Comparison of ENCODE assay signal across 8 cellular contexts in the genomic region with DNA sequence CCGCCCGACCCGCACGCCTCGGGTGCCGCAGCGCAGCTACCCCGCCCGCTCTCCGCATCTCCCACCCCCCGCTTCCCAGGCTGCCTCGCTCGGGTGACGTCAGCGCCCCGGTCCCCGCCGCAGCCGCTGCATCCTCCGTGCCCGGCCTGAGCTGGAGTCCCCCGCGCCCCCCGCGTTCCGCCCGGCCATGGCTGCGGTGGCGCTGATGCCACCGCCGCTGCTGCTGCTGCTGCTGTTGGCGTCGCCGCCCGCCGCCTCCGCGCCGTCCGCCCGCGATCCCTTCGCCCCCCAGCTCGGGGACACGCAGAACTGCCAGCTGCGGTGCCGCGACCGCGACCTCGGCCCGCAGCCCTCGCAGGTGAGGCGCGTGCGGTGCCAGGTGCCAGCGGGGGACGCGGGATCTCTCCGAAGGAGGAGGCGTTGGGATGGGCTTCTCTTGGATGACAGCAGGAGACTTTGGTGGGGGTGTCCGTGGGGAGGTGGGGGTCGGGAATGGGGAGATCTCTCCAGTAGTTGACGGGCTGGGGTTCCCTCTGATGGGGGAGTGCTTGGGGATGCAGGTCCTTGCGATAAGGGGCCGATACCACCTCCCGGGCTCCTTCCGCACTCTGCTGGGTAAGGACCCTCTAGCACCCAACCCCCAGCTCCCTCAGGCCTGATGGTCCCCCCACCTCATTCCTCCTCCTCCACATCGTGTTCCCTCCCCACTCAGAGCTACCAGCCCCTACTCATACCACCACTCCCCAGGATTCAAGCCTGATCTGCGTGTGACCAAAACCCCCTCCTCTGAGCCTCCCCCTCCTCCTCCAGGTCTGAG. TPM values are rescaled to one million over a fixed set of nuclear protein-coding genes. Genes with fewer than 3 reads are reported as not detected.
DNase-seq lines count a peak whose midpoint lies in the region; ATAC-seq and TF ChIP-seq lines count a peak whose summit lies in the region.

A gene (plus strand): TSS at position 99 of the 817 bp plus-strand sequence. CDS start 89 bp downstream, at position 188.

- H3K18ac ChIP-seq in mesenchymal stem cell (ENCODE audit: low read depth in 1 of 2, low read length in 2 of 2) = peak within 1 kb of the TSS in 1 of 2 experiments; percentile 75

- intact Hi-C loops in MCF 10A (cut with micrococcal nuclease) = no loop called here

- H3K4me2 ChIP-seq in DOHH2 (ENCODE audit: low read length) = peak within 1 kb of the TSS; percentile 46
- peak within 1 kb of the TSS; percentile 94 for H3K4me2 ChIP-seq in mesenchymal stem cell (ENCODE audit: low read length, poor library complexity, severe bottlenecking)

- peaks cover 71% of the 10 kb centered on the region for H3K27me3 Mint-ChIP-seq in MCF 10A (ENCODE audit: insufficient read depth, unreplicated experiment)

- CTCF ChIA-PET in MCF 10A (lab: Yijun Ruan, JAX) = no interaction called here

- TF ChIP-seq CTCF in DOHH2 (IDR thresholded peaks at IDR 0.05; ENCODE audit: low read depth, low read length, poor library complexity, severe bottlenecking) (no peak), Peyer's patch (IDR thresholded peaks at IDR 0.05) (no peak), MCF 10A (IDR thresholded peaks at IDR 0.05; ENCODE audit: unreplicated experiment) (no peak)

- no peak within 1 kb of the TSS for H3K9ac ChIP-seq in mesenchymal stem cell (ENCODE audit: low read length)

- H3K27me3 ChIP-seq in DOHH2 (ENCODE audit: control insufficient read depth, low read length) = peaks cover 75% of the 10 kb centered on the region
- peaks cover 0 to 52% of the 10 kb centered on the region in 2 donors for H3K27me3 ChIP-seq in Peyer's patch
- H3K27me3 ChIP-seq in mesenchymal stem cell (ENCODE audit: control insufficient read depth in 1 of 2, insufficient read depth in 1 of 2, low read length in 2 of 2) = peaks cover 82 to 87% of the 10 kb centered on the region in 2 experiments
- H3K27me3 ChIP-seq in thymus (ENCODE audit: control insufficient read depth, insufficient read depth) = peaks cover 71% of the 10 kb centered on the region

- H2BK12ac ChIP-seq in mesenchymal stem cell (ENCODE audit: low read length in 2 of 2) = peak within 1 kb of the TSS in 1 of 2 experiments; percentile 29

- H3K4me1 Mint-ChIP-seq in MCF 10A (ENCODE audit: insufficient read depth, unreplicated experiment) = peaks cover 6% of the 10 kb centered on the region

- H3K9me3 Mint-ChIP-seq in MCF 10A (ENCODE audit: unreplicated experiment) = no peaks in the 10 kb centered on the region

- H4K8ac ChIP-seq in mesenchymal stem cell (ENCODE audit: low read length) = peak within 1 kb of the TSS; percentile 51

- peak within 1 kb of the TSS; percentile 79 to 94 for H3K23ac ChIP-seq in mesenchymal stem cell (ENCODE audit: low read length in 2 of 2)

- H2AK5ac ChIP-seq in mesenchymal stem cell (ENCODE audit: low read length, severe bottlenecking) = no peak within 1 kb of the TSS

- no peak within 1 kb of the TSS for H3K27ac ChIP-seq in DOHH2 (ENCODE audit: low read depth, low read length)
- H3K27ac ChIP-seq in Peyer's patch = no peak within 1 kb of the TSS
- no peak within 1 kb of the TSS for H3K27ac ChIP-seq in mesenchymal stem cell (ENCODE audit: low read length, poor library complexity, severe bottlenecking)
- H3K27ac ChIP-seq in thymus (ENCODE audit: low read depth) = no peak within 1 kb of the TSS

- no peak within 1 kb of the TSS for H2BK15ac ChIP-seq in mesenchymal stem cell (ENCODE audit: low read depth, poor library complexity, severe bottlenecking)

- no peaks in the 10 kb centered on the region for H3K9me2 ChIP-seq in DOHH2 (replicated peaks; ENCODE audit: control insufficient read depth, low read length)

- no peaks in the 10 kb centered on the region for H3K36me3 Mint-ChIP-seq in MCF 10A (ENCODE audit: insufficient read depth, unreplicated experiment)

- peak within 1 kb of the TSS in 1 of 2 experiments; percentile 74 for H3K4ac ChIP-seq in mesenchymal stem cell (ENCODE audit: low read depth in 1 of 2, low read length in 2 of 2)

- no peaks in the 10 kb centered on the region for H3K79me2 ChIP-seq in DOHH2 (ENCODE audit: control insufficient read depth, low read length)

- no peak within 1 kb of the TSS for H2BK5ac ChIP-seq in mesenchymal stem cell (ENCODE audit: low read depth, low read length, poor library complexity, severe bottlenecking)

- POLR2A ChIA-PET in MCF 10A (lab: Yijun Ruan, JAX) = no interaction called here

- H4K20me1 ChIP-seq in DOHH2 (ENCODE audit: control insufficient read depth, insufficient read depth, low read depth, low read length) = no peaks in the 10 kb centered on the region

- H3K4me1 ChIP-seq in DOHH2 (ENCODE audit: control insufficient read depth, low read length) (peaks cover 21% of the 10 kb centered on the region), Peyer's patch (peaks cover 0 to 31% (median 23%) of the 10 kb centered on the region in 4 donors), mesenchymal stem cell (ENCODE audit: control insufficient read depth, insufficient read depth, low read depth, low read length) (peaks cover 33% of the 10 kb centered on the region), thymus (ENCODE audit: control insufficient read depth, insufficient read depth, low read length) (peaks cover 2% of the 10 kb centered on the region)

- peak within 1 kb of the TSS; percentile 42 for H3K4me3 ChIP-seq in DOHH2 (ENCODE audit: low read length)
- H3K4me3 ChIP-seq in Peyer's patch = peak within 1 kb of the TSS; percentile 23 to 54 (median 48)
- H3K4me3 ChIP-seq in mesenchymal stem cell (ENCODE audit: insufficient read depth in 1 of 2, low read depth in 1 of 2, low read length in 2 of 2) = peak within 1 kb of the TSS; percentile 61 to 66
- H3K4me3 ChIP-seq in thymus (ENCODE audit: low read length) = peak within 1 kb of the TSS; percentile 48

- peak within 1 kb of the TSS; percentile 53 for H2AFZ ChIP-seq in mesenchymal stem cell (ENCODE audit: low read depth, low read length)

- no peak for ATAC-seq in HG03175 (IDR thresholded peaks at IDR 0.05; ENCODE audit: unreplicated experiment)
- no peak for ATAC-seq in HG03571 (IDR thresholded peaks at IDR 0.05; ENCODE audit: unreplicated experiment)

- H3K9me3 ChIP-seq in DOHH2 (ENCODE audit: control insufficient read depth, insufficient read depth, low read length) (no peaks in the 10 kb centered on the region), Peyer's patch (no peaks in the 10 kb centered on the region), mesenchymal stem cell (ENCODE audit: control insufficient read depth, low read length) (peaks cover 5% of the 10 kb centered on the region), thymus (ENCODE audit: control insufficient read depth) (no peaks in the 10 kb centered on the region)

- WGBS in mesenchymal stem cell = 2% methylated on average over 59 of the region's 70 CpGs
- 4% methylated on average over 70 of the region's 70 CpGs for WGBS in thymus

- no peaks in the 10 kb centered on the region for H3K36me3 ChIP-seq in DOHH2 (ENCODE audit: control insufficient read depth, low read length)
- H3K36me3 ChIP-seq in Peyer's patch = no peaks in the 10 kb centered on the region
- no peaks in the 10 kb centered on the region for H3K36me3 ChIP-seq in mesenchymal stem cell (ENCODE audit: control insufficient read depth in 1 of 2, insufficient read depth in 2 of 2, low read depth in 1 of 2, low read length in 2 of 2)
- no peaks in the 10 kb centered on the region for H3K36me3 ChIP-seq in thymus (ENCODE audit: control insufficient read depth, insufficient read depth)

- H3F3A ChIP-seq in DOHH2 (ENCODE audit: control insufficient read depth, insufficient read depth) = no peaks in the 10 kb centered on the region

- peak within 1 kb of the TSS; percentile 33 for H3K4me3 Mint-ChIP-seq in MCF 10A (ENCODE audit: unreplicated experiment)

- H4K91ac ChIP-seq in mesenchymal stem cell (ENCODE audit: low read length) = no peak within 1 kb of the TSS

- H3K14ac ChIP-seq in mesenchymal stem cell (ENCODE audit: low read length in 2 of 2) = peak within 1 kb of the TSS in 1 of 2 experiments; percentile 87

- no peak within 1 kb of the TSS for H2BK120ac ChIP-seq in mesenchymal stem cell (ENCODE audit: low read depth, low read length)

- BruUV-seq in MCF 10A (replicated peaks; lab: Mats Ljungman, UMichigan) = no TSS peak

- TF ChIP-seq POLR2A in Peyer's patch (IDR thresholded peaks at IDR 0.05) = no peak

- H3K27ac Mint-ChIP-seq in MCF 10A (ENCODE audit: low read depth, unreplicated experiment) = no peak within 1 kb of the TSS

- peak in 1 of 3 donors; percentile 62 for DNase-seq in Peyer's patch
- DNase-seq in MCF 10A (ENCODE audit: unreplicated experiment) = no peak
- no peak for DNase-seq in mesenchymal stem cell
- DNase-seq in GM19238 (ENCODE audit: insufficient read length, low spot score) = no peak

- H3K79me1 ChIP-seq in mesenchymal stem cell (replicated peaks; ENCODE audit: low read length, poor library complexity, severe bottlenecking) = no peaks in the 10 kb centered on the region

RNA-seq across cellular contexts. Expression of the gene that starts here (rescaled TPM):
- total RNA-seq in Peyer's patch (1 to 10 TPM in 2 of 4 donors, under 1 TPM in 1, not detected in 1; 0.70 to 2.0 (median 1.7) TPM), MCF 10A (2022) (0.33 and 0.64 TPM in 2 replicates)
- 1.1 TPM for polyA plus RNA-seq in mesenchymal stem cell (2013, experiment 1 of 2)
- polyA plus RNA-seq in mesenchymal stem cell (2013, experiment 2 of 2) = 1.1 TPM
- polyA plus RNA-seq in thymus = 0.96 TPM
